Comparison of ENCODE assay signal across 10 cellular contexts in genomic region chr22:40628354-40629042, GRCh38. TPM values are rescaled to one million over a fixed set of nuclear protein-coding genes. Genes with fewer than 3 reads are reported as not detected.
DNase-seq lines count a peak whose midpoint lies in the region; ATAC-seq and TF ChIP-seq lines count a peak whose summit lies in the region.
"Had no signal": no experiment of that assay in that cellular context is flagged by ENCODE, and none has a peak within 500 bp of the region (broad histone marks: within the 10 kb centered on the region; RNA-seq: fewer than 3 reads in every experiment).

No MANE protein-coding gene starts in this region.

- H3K9me3 ChIP-seq in HEK293 (ENCODE audit: control insufficient read depth, insufficient read depth, low read depth, low read length) (no peaks in the 10 kb centered on the region), vagina (no peaks in the 10 kb centered on the region)
- H3K9me3 ChIP-seq: thyroid gland had no signal

- H3K27me3 ChIP-seq in vagina, result no peaks in the 10 kb centered on the region
- H3K27me3 ChIP-seq: thyroid gland had no signal

- peak overlapping the region in 1 of 2 donors; percentile 57 for H3K4me3 Mint-ChIP-seq in CD14-positive monocyte
- no peak overlapping the region for H3K4me3 Mint-ChIP-seq in WTC11

- H3K27ac ChIP-seq in HEK293 (ENCODE audit: extremely low read depth, low read depth, low read length), result no peak overlapping the region
- no peak overlapping the region for H3K27ac ChIP-seq in vagina
- H3K27ac ChIP-seq: thyroid gland had no signal

- H3K27me3 Mint-ChIP-seq in CD14-positive monocyte (ENCODE audit: low read depth in 3 of 3) (no peaks in the 10 kb centered on the region), WTC11 (ENCODE audit: low read depth) (no peaks in the 10 kb centered on the region)

- POLR2A ChIA-PET in HEK293 (lab: Yijun Ruan, JAX), result interaction anchor here (0.7 to 3.4 kb wide), 2 partner anchors 8 to 23 kb away, joined by 3 to 15 read pairs; partner anchors contain the start of gene MRTFA
- POLR2A ChIA-PET in WTC11 (lab: Charles Lee), result no interaction called here

- intact Hi-C loops in CD14-positive monocyte (cut with micrococcal nuclease), result no loop called here
- intact Hi-C loops in vagina (cut with DNase I), result no loop called here

- H3K27ac Mint-ChIP-seq in CD14-positive monocyte (peak overlapping the region; percentile 73 to 92 (median 88)), WTC11 (peak overlapping the region; percentile 78)

- CTCF ChIA-PET in HEK293 (lab: Yijun Ruan, JAX), result interaction anchor here (0.6 to 1.3 kb wide), 2 partner anchors 18 to 104 kb away, joined by 3 to 4 read pairs; no protein-coding TSS in a partner anchor
- CTCF ChIA-PET in WTC11 (lab: Charles Lee), result interaction anchor here (1.2 kb wide), 1 partner anchor 192 kb away, joined by 4 read pairs; no protein-coding TSS in a partner anchor

- H3K4me1 Mint-ChIP-seq in CD14-positive monocyte (peaks cover 54% of the 10 kb centered on the region), WTC11 (peaks cover 19% of the 10 kb centered on the region)

- TF ChIP-seq POLR2A in erythroblast (IDR thresholded peaks at IDR 0.05; ENCODE audit: low read length) (no peak), vagina (IDR thresholded peaks at IDR 0.05) (no peak)

- H3K4me3 ChIP-seq in HEK293 (ENCODE audit: low read depth, low read length), result no peak overlapping the region
- no peak overlapping the region for H3K4me3 ChIP-seq in vagina
- H3K4me3 ChIP-seq: thyroid gland had no signal

- H3K4me1 ChIP-seq in HEK293 (ENCODE audit: control insufficient read depth, insufficient read depth, low read length) (no peaks in the 10 kb centered on the region; the same call in 1 of the 2 replicates), vagina (peaks cover 39% of the 10 kb centered on the region)

- DNase-seq in CD14-positive monocyte (ENCODE audit: low spot score) (peak; percentile 54), WTC11 (ENCODE audit: low spot score) (no peak), kidney tubule cell (ENCODE audit: low spot score) (peak; percentile 79), erythroblast (lab: John Stamatoyannopoulos, UW) (no peak), vagina (ENCODE audit: extremely low spot score in 2 of 2) (no peak)
- no peak for DNase-seq in stimulated activated CD8-positive, alpha-beta memory T cell treated with anti-CD3 and anti-CD28 coated beads, Interleukin-4, amount 100 ng/mL, for 48 hours
- DNase-seq: effector CD8-positive, alpha-beta T cell; thyroid gland had no signal

- H3K36me3 ChIP-seq in HEK293 (ENCODE audit: control insufficient read depth in 2 of 2, insufficient read depth in 1 of 2, low read length in 2 of 2), result no peaks in the 10 kb centered on the region; a peak in 1 of 3 replicates
- no peaks in the 10 kb centered on the region for H3K36me3 ChIP-seq in vagina
- H3K36me3 ChIP-seq: thyroid gland had no signal

- H3K36me3 Mint-ChIP-seq in CD14-positive monocyte, result peaks cover 0 to 5% of the 10 kb centered on the region in 2 donors
- no peaks in the 10 kb centered on the region for H3K36me3 Mint-ChIP-seq in WTC11

- no peak for TF ChIP-seq CTCF in CD14-positive monocyte (IDR thresholded peaks at IDR 0.05)
- no peak for TF ChIP-seq CTCF in HEK293 (tag by site-specific recombination; IDR thresholded peaks at IDR 0.05)
- no peak for TF ChIP-seq CTCF in WTC11 (IDR thresholded peaks at IDR 0.05)
- TF ChIP-seq CTCF in vagina (IDR thresholded peaks at IDR 0.05), result no peak

- ATAC-seq in WTC11, result no peak
- ATAC-seq in GM18520 (IDR thresholded peaks at IDR 0.05; ENCODE audit: unreplicated experiment), result no peak

- H3K9me3 Mint-ChIP-seq in CD14-positive monocyte (no peaks in the 10 kb centered on the region), WTC11 (no peaks in the 10 kb centered on the region)

TF ChIP-seq in HEK293, 187 proteins besides CTCF, POLR2A, EP300 and RAD21 (continues in another document):
- TF ChIP-seq SP7 (tag by site-specific recombination; IDR thresholded peaks at IDR 0.05) (peak; percentile 50), ZNF747 (tag by site-specific recombination; IDR thresholded peaks at IDR 0.05) (no peak), ZNF555 (tag by site-specific recombination; conservative IDR thresholded peaks at IDR 0.05) (no peak), ZNF629 (tag by site-specific recombination; IDR thresholded peaks at IDR 0.05) (0 out of 2 replicates have a peak, but pooled peaks have one; percentile 26), ZNF529 (tag by site-specific recombination; IDR thresholded peaks at IDR 0.05; ENCODE audit: insufficient replicate concordance) (no peak), SCRT1 (tag by site-specific recombination; IDR thresholded peaks at IDR 0.05; ENCODE audit: borderline replicate concordance) (no peak), ZNF639 (tag by site-specific recombination; IDR thresholded peaks at IDR 0.05) (no peak), ZNF416 (tag by site-specific recombination; IDR thresholded peaks at IDR 0.05) (no peak), OVOL3 (tag by site-specific recombination; IDR thresholded peaks at IDR 0.05) (no peak)

TF ChIP-seq in WTC11, 78 proteins besides CTCF, POLR2A, EP300 and RAD21 (continues in another document):
- no peak for TF ChIP-seq OVOL2 (CRISPR knock-in tag; IDR thresholded peaks at IDR 0.05; ENCODE audit: borderline replicate concordance)
- no peak for TF ChIP-seq PRDM15 (CRISPR knock-in tag; IDR thresholded peaks at IDR 0.05)
- TF ChIP-seq ARID4B (CRISPR knock-in tag; IDR thresholded peaks at IDR 0.05; ENCODE audit: borderline replicate concordance), result no peak
- TF ChIP-seq E2F4 (CRISPR knock-in tag; IDR thresholded peaks at IDR 0.05; ENCODE audit: borderline replicate concordance, low read depth), result no peak
- TF ChIP-seq ZNF263 (CRISPR knock-in tag; IDR thresholded peaks at IDR 0.05; ENCODE audit: low read depth), result no peak
- no peak for TF ChIP-seq MYBL2 (CRISPR knock-in tag; IDR thresholded peaks at IDR 0.05)

RNA-seq across cellular contexts. Expression of gene MRTFA, which starts 8.0 kb away (rescaled TPM):
- polyA plus RNA-seq in CD14-positive monocyte, result 10 to 100 TPM; 14.1 to 18.9 TPM
- total RNA-seq in WTC11 (2021), result 39.7 to 49.8 TPM (median 48.4 TPM) in 3 replicates
- total RNA-seq in vagina, result 99.4 TPM

RNA-seq across cellular contexts. Expression of gene MCHR1, which starts 50.8 kb away (rescaled TPM):
- under 1 TPM in 1 of 2 donors, not detected in 1; 0.05 TPM for polyA plus RNA-seq in CD14-positive monocyte
- 0.57 to 1.0 TPM (median 0.69 TPM) in 3 replicates for total RNA-seq in WTC11 (2021)
- not detected for total RNA-seq in vagina
- total RNA-seq: thyroid gland had no signal

Comparison
In these comparisons a context has a peak if more than half of its experiments do, and no peak if none do; other contexts are left out.
1. DNase-seq: peak in CD14-positive monocyte (single experiment) and kidney tubule cell (single experiment); none in WTC11 (single experiment), stimulated activated CD8-positive, alpha-beta memory T cell treated with anti-CD3 and anti-CD28 coated beads, Interleukin-4, amount 100 ng/mL, for 48 hours (single experiment), erythroblast (0 of 2) and vagina (0 of 2).